In the genomic region with DNA sequence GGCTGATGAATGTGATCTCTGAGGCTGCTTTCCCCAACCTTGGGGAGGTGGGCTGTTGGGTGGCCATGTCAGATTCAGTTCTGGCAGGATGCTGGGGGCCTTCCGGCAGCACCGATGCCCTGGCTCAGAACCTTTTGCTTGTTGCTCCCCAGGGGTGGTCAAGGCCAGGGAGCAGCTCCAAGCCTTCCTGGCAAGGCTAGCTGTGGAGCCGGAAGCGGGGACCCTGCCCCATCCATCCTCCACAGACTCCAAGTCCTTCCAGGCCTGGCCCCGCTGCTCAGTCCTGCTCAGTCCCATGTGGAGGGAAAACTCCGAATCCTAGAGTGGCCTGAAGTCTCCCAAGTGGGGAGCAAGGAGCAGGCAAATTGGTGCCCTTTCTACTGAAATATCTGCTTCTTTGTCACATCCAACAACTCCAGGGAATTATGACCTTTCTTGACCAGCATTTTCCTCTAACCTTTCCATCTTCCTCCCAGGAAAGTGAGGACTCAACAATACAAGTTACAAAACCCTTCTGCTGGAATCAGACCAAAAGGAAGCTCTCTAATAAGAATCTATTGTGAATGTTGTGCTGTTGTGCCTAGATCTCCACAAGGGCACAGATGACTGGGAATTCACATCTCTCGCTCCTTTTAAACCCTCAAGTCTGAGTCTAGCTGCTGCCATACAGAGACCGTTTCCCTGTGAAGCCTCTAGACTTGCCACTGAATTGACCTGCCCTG, we compare ENCODE assay signal across 1 cellular context.
A peak's percentile ranks its signal among the peaks of the same experiment; 100 is the strongest.
TF ChIP-seq lines count a peak whose summit lies in the region.

No MANE protein-coding gene starts in this region.

TF ChIP-seq in HepG2, 621 proteins besides CTCF, POLR2A, EP300 and RAD21:
- TF ChIP-seq, protein P1, sequence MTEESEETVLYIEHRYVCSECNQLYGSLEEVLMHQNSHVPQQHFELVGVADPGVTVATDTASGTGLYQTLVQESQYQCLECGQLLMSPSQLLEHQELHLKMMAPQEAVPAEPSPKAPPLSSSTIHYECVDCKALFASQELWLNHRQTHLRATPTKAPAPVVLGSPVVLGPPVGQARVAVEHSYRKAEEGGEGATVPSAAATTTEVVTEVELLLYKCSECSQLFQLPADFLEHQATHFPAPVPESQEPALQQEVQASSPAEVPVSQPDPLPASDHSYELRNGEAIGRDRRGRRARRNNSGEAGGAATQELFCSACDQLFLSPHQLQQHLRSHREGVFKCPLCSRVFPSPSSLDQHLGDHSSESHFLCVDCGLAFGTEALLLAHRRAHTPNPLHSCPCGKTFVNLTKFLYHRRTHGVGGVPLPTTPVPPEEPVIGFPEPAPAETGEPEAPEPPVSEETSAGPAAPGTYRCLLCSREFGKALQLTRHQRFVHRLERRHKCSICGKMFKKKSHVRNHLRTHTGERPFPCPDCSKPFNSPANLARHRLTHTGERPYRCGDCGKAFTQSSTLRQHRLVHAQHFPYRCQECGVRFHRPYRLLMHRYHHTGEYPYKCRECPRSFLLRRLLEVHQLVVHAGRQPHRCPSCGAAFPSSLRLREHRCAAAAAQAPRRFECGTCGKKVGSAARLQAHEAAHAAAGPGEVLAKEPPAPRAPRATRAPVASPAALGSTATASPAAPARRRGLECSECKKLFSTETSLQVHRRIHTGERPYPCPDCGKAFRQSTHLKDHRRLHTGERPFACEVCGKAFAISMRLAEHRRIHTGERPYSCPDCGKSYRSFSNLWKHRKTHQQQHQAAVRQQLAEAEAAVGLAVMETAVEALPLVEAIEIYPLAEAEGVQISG (CRISPR knock-in tag; IDR thresholded peaks at IDR 0.05) = 0 out of 2 replicates have a peak, but pooled peaks have one; percentile 0
- TF ChIP-seq RARG (CRISPR knock-in tag; IDR thresholded peaks at IDR 0.05; ENCODE audit: low read depth) (no peak), MIER3 (CRISPR knock-in tag; IDR thresholded peaks at IDR 0.05; ENCODE audit: borderline replicate concordance) (no peak), ADNP (CRISPR knock-in tag; IDR thresholded peaks at IDR 0.05) (no peak), ZNF605 (CRISPR knock-in tag; IDR thresholded peaks at IDR 0.05) (no peak), ATF7-NPFF (CRISPR knock-in tag; IDR thresholded peaks at IDR 0.05; ENCODE audit: low read depth) (no peak), SPEN (CRISPR knock-in tag; IDR thresholded peaks at IDR 0.05; ENCODE audit: low read depth) (no peak), ZNF562 (CRISPR knock-in tag; IDR thresholded peaks at IDR 0.05; ENCODE audit: borderline replicate concordance) (no peak), STAT5B (CRISPR knock-in tag; IDR thresholded peaks at IDR 0.05) (no peak), FOSL1 (CRISPR knock-in tag; IDR thresholded peaks at IDR 0.05; ENCODE audit: borderline replicate concordance) (no peak), ZNF567 (CRISPR knock-in tag; IDR thresholded peaks at IDR 0.05; ENCODE audit: borderline replicate concordance) (no peak), KLF16 (CRISPR knock-in tag; IDR thresholded peaks at IDR 0.05) (no peak), IRX3 (CRISPR knock-in tag; IDR thresholded peaks at IDR 0.05; ENCODE audit: borderline replicate concordance, low read depth) (0 out of 2 replicates have a peak, but pooled peaks have one; percentile 38)
- TF ChIP-seq, protein P2, sequence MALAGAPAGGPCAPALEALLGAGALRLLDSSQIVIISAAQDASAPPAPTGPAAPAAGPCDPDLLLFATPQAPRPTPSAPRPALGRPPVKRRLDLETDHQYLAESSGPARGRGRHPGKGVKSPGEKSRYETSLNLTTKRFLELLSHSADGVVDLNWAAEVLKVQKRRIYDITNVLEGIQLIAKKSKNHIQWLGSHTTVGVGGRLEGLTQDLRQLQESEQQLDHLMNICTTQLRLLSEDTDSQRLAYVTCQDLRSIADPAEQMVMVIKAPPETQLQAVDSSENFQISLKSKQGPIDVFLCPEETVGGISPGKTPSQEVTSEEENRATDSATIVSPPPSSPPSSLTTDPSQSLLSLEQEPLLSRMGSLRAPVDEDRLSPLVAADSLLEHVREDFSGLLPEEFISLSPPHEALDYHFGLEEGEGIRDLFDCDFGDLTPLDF (CRISPR knock-in tag; IDR thresholded peaks at IDR 0.05) = no peak
- TF ChIP-seq, protein P3, sequence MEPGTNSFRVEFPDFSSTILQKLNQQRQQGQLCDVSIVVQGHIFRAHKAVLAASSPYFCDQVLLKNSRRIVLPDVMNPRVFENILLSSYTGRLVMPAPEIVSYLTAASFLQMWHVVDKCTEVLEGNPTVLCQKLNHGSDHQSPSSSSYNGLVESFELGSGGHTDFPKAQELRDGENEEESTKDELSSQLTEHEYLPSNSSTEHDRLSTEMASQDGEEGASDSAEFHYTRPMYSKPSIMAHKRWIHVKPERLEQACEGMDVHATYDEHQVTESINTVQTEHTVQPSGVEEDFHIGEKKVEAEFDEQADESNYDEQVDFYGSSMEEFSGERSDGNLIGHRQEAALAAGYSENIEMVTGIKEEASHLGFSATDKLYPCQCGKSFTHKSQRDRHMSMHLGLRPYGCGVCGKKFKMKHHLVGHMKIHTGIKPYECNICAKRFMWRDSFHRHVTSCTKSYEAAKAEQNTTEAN (CRISPR knock-in tag; conservative IDR thresholded peaks at IDR 0.05) = no peak
- TF ChIP-seq, protein P4, sequence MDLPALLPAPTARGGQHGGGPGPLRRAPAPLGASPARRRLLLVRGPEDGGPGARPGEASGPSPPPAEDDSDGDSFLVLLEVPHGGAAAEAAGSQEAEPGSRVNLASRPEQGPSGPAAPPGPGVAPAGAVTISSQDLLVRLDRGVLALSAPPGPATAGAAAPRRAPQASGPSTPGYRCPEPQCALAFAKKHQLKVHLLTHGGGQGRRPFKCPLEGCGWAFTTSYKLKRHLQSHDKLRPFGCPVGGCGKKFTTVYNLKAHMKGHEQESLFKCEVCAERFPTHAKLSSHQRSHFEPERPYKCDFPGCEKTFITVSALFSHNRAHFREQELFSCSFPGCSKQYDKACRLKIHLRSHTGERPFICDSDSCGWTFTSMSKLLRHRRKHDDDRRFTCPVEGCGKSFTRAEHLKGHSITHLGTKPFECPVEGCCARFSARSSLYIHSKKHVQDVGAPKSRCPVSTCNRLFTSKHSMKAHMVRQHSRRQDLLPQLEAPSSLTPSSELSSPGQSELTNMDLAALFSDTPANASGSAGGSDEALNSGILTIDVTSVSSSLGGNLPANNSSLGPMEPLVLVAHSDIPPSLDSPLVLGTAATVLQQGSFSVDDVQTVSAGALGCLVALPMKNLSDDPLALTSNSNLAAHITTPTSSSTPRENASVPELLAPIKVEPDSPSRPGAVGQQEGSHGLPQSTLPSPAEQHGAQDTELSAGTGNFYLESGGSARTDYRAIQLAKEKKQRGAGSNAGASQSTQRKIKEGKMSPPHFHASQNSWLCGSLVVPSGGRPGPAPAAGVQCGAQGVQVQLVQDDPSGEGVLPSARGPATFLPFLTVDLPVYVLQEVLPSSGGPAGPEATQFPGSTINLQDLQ (CRISPR knock-in tag; IDR thresholded peaks at IDR 0.05) = no peak
